In genomic region chr4:94934201-94934600, GRCh38 we compare ENCODE assay signal across 22 cellular contexts.
DNase-seq lines count a peak whose midpoint lies in the region; ATAC-seq, FAIRE-seq and TF ChIP-seq lines count a peak whose summit lies in the region.
"Had no signal": no experiment of that assay in that cellular context is flagged by ENCODE, and none has a peak within 500 bp of the region (broad histone marks: within the 10 kb centered on the region; RNA-seq: fewer than 3 reads in every experiment).

No MANE protein-coding gene starts in this region.

- no peak overlapping the region for H4K91ac ChIP-seq in mesenchymal stem cell (ENCODE audit: low read length)

- no peak overlapping the region for H2BK120ac ChIP-seq in mesenchymal stem cell (ENCODE audit: low read depth, low read length)

- no peak overlapping the region for H2AFZ ChIP-seq in mesenchymal stem cell (ENCODE audit: low read depth, low read length)

- H3K36me3 ChIP-seq in bronchial epithelial cell (ENCODE audit: control insufficient read depth, insufficient read depth, low read length) (no peaks in the 10 kb centered on the region), mesenchymal stem cell (ENCODE audit: control insufficient read depth in 1 of 2, insufficient read depth in 2 of 2, low read depth in 1 of 2, low read length in 2 of 2) (no peaks in the 10 kb centered on the region), uterus (no peaks in the 10 kb centered on the region), testis (ENCODE audit: low read depth, missing control alignments) (no peaks in the 10 kb centered on the region), heart left ventricle (no peaks in the 10 kb centered on the region)

- no peak for ATAC-seq in heart left ventricle
- ATAC-seq: natural killer cell treated with Interleukin-12 subunit alpha and Interleukin-12 subunit beta and Interleukin-15 and Interleukin-18, amount 100 ng/mL, for 72 hours; T-cell had no signal

- no peak overlapping the region for H3K23ac ChIP-seq in mesenchymal stem cell (ENCODE audit: low read length in 2 of 2)

- H3K27me3 ChIP-seq in bronchial epithelial cell (ENCODE audit: control insufficient read depth, insufficient read depth, low read length) (no peaks in the 10 kb centered on the region), mesenchymal stem cell (ENCODE audit: control insufficient read depth in 1 of 2, insufficient read depth in 1 of 2, low read length in 2 of 2) (no peaks in the 10 kb centered on the region), uterus (no peaks in the 10 kb centered on the region), testis (no peaks in the 10 kb centered on the region), heart left ventricle (peaks cover 0 to 22% (median 0%) of the 10 kb centered on the region in 9 donors)
- H3K27me3 ChIP-seq: dorsolateral prefrontal cortex had no signal

- intact Hi-C loops in uterus (cut with DNase I; ENCODE audit: low total_unique reads) = no loop called here
- intact Hi-C loops in testis (cut with DNase I; ENCODE audit: low total_unique reads) = no loop called here
- intact Hi-C loops in heart left ventricle (cut with DNase I) = no loop called here

- no peak overlapping the region for H2BK12ac ChIP-seq in mesenchymal stem cell (ENCODE audit: low read length in 2 of 2)

- H3K4ac ChIP-seq in mesenchymal stem cell (ENCODE audit: low read depth in 1 of 2, low read length in 2 of 2) = no peak overlapping the region

- no peak overlapping the region for H3K9ac ChIP-seq in mesenchymal stem cell (ENCODE audit: low read length)

- H3K4me3 ChIP-seq in bronchial epithelial cell (ENCODE audit: low read depth, low read length) (no peak overlapping the region), mesenchymal stem cell (ENCODE audit: insufficient read depth in 1 of 2, low read depth in 1 of 2, low read length in 2 of 2) (no peak overlapping the region), uterus (no peak overlapping the region), testis (no peak overlapping the region), heart left ventricle (no peak overlapping the region)
- H3K4me3 ChIP-seq: dorsolateral prefrontal cortex had no signal

- peak; percentile 28 for DNase-seq in AG08396 (ENCODE audit: low spot score)
- peak; percentile 43 for DNase-seq in LHCN-M2 (ENCODE audit: low read depth)
- peak; percentile 71 for DNase-seq in bronchial epithelial cell (ENCODE audit: low read depth)
- DNase-seq in mesenchymal stem cell = peak; percentile 29
- no peak for DNase-seq in uterus
- DNase-seq in erythroblast (lab: John Stamatoyannopoulos, UW) = no peak
- no peak for DNase-seq in testis
- no peak for DNase-seq in heart left ventricle
- DNase-seq: activated CD4-positive, alpha-beta T cell treated with anti-CD3 and anti-CD28 coated beads, Interleukin-2, amount 50 U/mL, for 4 hours; activated naive CD4-positive, alpha-beta T cell treated with Interleukin-2 at 50 U/mL for 16 hours; CD4-positive, alpha-beta memory T cell; DMS79 treated with DMSO at 0.1 percent for 48 hours; dorsolateral prefrontal cortex; KBM-7; kidney glomerular epithelial cell; mesendoderm; NCI-H1048; NCI-H2029; posterior cingulate gyrus; T-cell had no signal

- H2BK15ac ChIP-seq in mesenchymal stem cell (ENCODE audit: low read depth, poor library complexity, severe bottlenecking) = no peak overlapping the region

- FAIRE-seq in bronchial epithelial cell (lab: Jason Lieb, UNC) = no peak
- FAIRE-seq: H54 had no signal

- no peaks in the 10 kb centered on the region for H3K4me1 ChIP-seq in mesenchymal stem cell (ENCODE audit: control insufficient read depth, insufficient read depth, low read depth, low read length)
- H3K4me1 ChIP-seq in uterus = peaks cover 0 to 5% of the 10 kb centered on the region in 2 donors
- H3K4me1 ChIP-seq in testis = no peaks in the 10 kb centered on the region
- H3K4me1 ChIP-seq in heart left ventricle = no peaks in the 10 kb centered on the region

- no peak for TF ChIP-seq CTCF in bronchial epithelial cell (IDR thresholded peaks at IDR 0.05; ENCODE audit: insufficient read depth, low read length, severe bottlenecking)
- no peak for TF ChIP-seq CTCF in uterus (IDR thresholded peaks at IDR 0.05)
- TF ChIP-seq CTCF in testis (IDR thresholded peaks at IDR 0.05) = no peak
- TF ChIP-seq CTCF in heart left ventricle (IDR thresholded peaks at IDR 0.05) = no peak

- H3K14ac ChIP-seq in mesenchymal stem cell (ENCODE audit: low read length in 2 of 2) = no peak overlapping the region

- no peak overlapping the region for H4K8ac ChIP-seq in mesenchymal stem cell (ENCODE audit: low read length)

- no peak overlapping the region for H3K4me2 ChIP-seq in mesenchymal stem cell (ENCODE audit: low read length, poor library complexity, severe bottlenecking)

- H3K9me3 ChIP-seq in mesenchymal stem cell (ENCODE audit: control insufficient read depth, low read length) (no peaks in the 10 kb centered on the region), uterus (no peaks in the 10 kb centered on the region), testis (no peaks in the 10 kb centered on the region), heart left ventricle (no peaks in the 10 kb centered on the region)

- WGBS in mesenchymal stem cell = 69% methylated on average over 5 of the region's 5 CpGs
- WGBS in testis, 2 donors = 70 to 80% methylated on average over 5 of the region's 5 CpGs
- WGBS in heart left ventricle, 4 donors = 68 to 75% (median 70%) methylated on average over 5 of the region's 5 CpGs

- no peak overlapping the region for H2AK5ac ChIP-seq in mesenchymal stem cell (ENCODE audit: low read length, severe bottlenecking)

- H3K18ac ChIP-seq in mesenchymal stem cell (ENCODE audit: low read depth in 1 of 2, low read length in 2 of 2) = no peak overlapping the region

- H3K27ac ChIP-seq in mesenchymal stem cell (ENCODE audit: low read length, poor library complexity, severe bottlenecking) = peak overlapping the region; percentile 26
- no peak overlapping the region for H3K27ac ChIP-seq in uterus
- H3K27ac ChIP-seq in testis = no peak overlapping the region
- H3K27ac ChIP-seq in heart left ventricle = no peak overlapping the region
- H3K27ac ChIP-seq: dorsolateral prefrontal cortex had no signal

- no peak overlapping the region for H2BK5ac ChIP-seq in mesenchymal stem cell (ENCODE audit: low read depth, low read length, poor library complexity, severe bottlenecking)

- TF ChIP-seq POLR2A in uterus (IDR thresholded peaks at IDR 0.05) (no peak), erythroblast (IDR thresholded peaks at IDR 0.05; ENCODE audit: low read length) (no peak), testis (IDR thresholded peaks at IDR 0.05) (no peak), heart left ventricle (IDR thresholded peaks at IDR 0.05) (no peak)

- H3K79me1 ChIP-seq in mesenchymal stem cell (replicated peaks; ENCODE audit: low read length, poor library complexity, severe bottlenecking) = no peaks in the 10 kb centered on the region

Comparison
In these comparisons a context has a peak if more than half of its experiments do, and no peak if none do; other contexts are left out.
1. DNase-seq: peak in AG08396 (single experiment), LHCN-M2 (single experiment), bronchial epithelial cell (single experiment) and mesenchymal stem cell (single experiment); none in uterus (0 of 2), erythroblast (0 of 2), testis (single experiment) and heart left ventricle (0 of 5).